In genomic region chr9:105054488-105054887, GRCh38 we compare ENCODE assay signal across 10 cellular contexts.
DNase-seq lines count a peak whose midpoint lies in the region; ATAC-seq, FAIRE-seq and TF ChIP-seq lines count a peak whose summit lies in the region.
"Had no signal": no experiment of that assay in that cellular context is flagged by ENCODE, and none has a peak within 500 bp of the region (broad histone marks: within the 10 kb centered on the region; RNA-seq: fewer than 3 reads in every experiment).

No MANE protein-coding gene starts in this region.

- peak; percentile 37 for FAIRE-seq in endothelial cell of umbilical vein (lab: Jason Lieb, UNC)

- H3F3A ChIP-seq in PC-9 (ENCODE audit: insufficient read depth, low read depth) = peaks cover 20% of the 10 kb centered on the region

- H3K4me3 Mint-ChIP-seq in osteocyte (ENCODE audit: unreplicated experiment) = no peak overlapping the region
- H3K4me3 Mint-ChIP-seq in CD4-positive, alpha-beta T cell = no peak overlapping the region

- peak overlapping the region; percentile 80 for H3K27ac ChIP-seq in PC-9
- no peak overlapping the region for H3K27ac ChIP-seq in endothelial cell of umbilical vein (ENCODE audit: insufficient read depth, low read depth, low read length)
- no peak overlapping the region for H3K27ac ChIP-seq in caudate nucleus (ENCODE audit: low read depth, low read length)
- no peak overlapping the region for H3K27ac ChIP-seq in CD4-positive, alpha-beta T cell (ENCODE audit: low read depth, low read length)
- H3K27ac ChIP-seq: SK-N-MC had no signal

- H3K4me1 Mint-ChIP-seq in osteocyte (ENCODE audit: unreplicated experiment) = peaks cover 23% of the 10 kb centered on the region
- peaks cover 38% of the 10 kb centered on the region for H3K4me1 Mint-ChIP-seq in CD4-positive, alpha-beta T cell (ENCODE audit: low read depth)

- POLR2A ChIA-PET in PC-9 (lab: Charles Lee; ENCODE audit: unreplicated experiment) = interaction anchor here (0.6 to 0.7 kb wide), 2 partner anchors 9 to 63 kb away, joined by 4 to 6 read pairs; no protein-coding TSS in a partner anchor
- POLR2A ChIA-PET in endothelial cell of umbilical vein (lab: Charles Lee) = no interaction called here
- POLR2A ChIA-PET in CD4-positive, alpha-beta T cell (lab: Charles Lee) = no interaction called here

- H3K4me3 ChIP-seq in PC-9 = no peak overlapping the region
- H3K4me3 ChIP-seq in endothelial cell of umbilical vein (replicated peaks in 1 of 3; ENCODE audit: insufficient read depth in 1 of 3, low read depth in 1 of 3, low read length in 3 of 3) = no peak overlapping the region
- H3K4me3 ChIP-seq: SK-N-MC had no signal

- H3K4me2 ChIP-seq in PC-9 (peak overlapping the region; percentile 51), endothelial cell of umbilical vein (ENCODE audit: insufficient read depth, low read length) (no peak overlapping the region)

- H3K27ac Mint-ChIP-seq in osteocyte (ENCODE audit: unreplicated experiment) = peak overlapping the region; percentile 92
- H3K27ac Mint-ChIP-seq in CD4-positive, alpha-beta T cell = no peak overlapping the region

- H3K9me3 Mint-ChIP-seq in osteocyte (ENCODE audit: unreplicated experiment) = no peaks in the 10 kb centered on the region
- H3K9me3 Mint-ChIP-seq in CD4-positive, alpha-beta T cell = no peaks in the 10 kb centered on the region

- H2AFZ ChIP-seq in PC-9 (no peak overlapping the region), endothelial cell of umbilical vein (ENCODE audit: low read depth, low read length) (no peak overlapping the region)

- H3K9me1 ChIP-seq in endothelial cell of umbilical vein (replicated peaks; ENCODE audit: control insufficient read depth, extremely low read depth, insufficient read depth, low read length) = no peaks in the 10 kb centered on the region

- H3K4me1 ChIP-seq in PC-9 (replicated peaks; ENCODE audit: insufficient read depth) (peaks cover 55% of the 10 kb centered on the region), endothelial cell of umbilical vein (ENCODE audit: control insufficient read depth, extremely low read depth, insufficient read depth, low read length) (no peaks in the 10 kb centered on the region)

- H3K9me3 ChIP-seq in PC-9 (ENCODE audit: insufficient read depth, low read depth) = no peaks in the 10 kb centered on the region
- H3K9me3 ChIP-seq in endothelial cell of umbilical vein (replicated peaks; ENCODE audit: control insufficient read depth, insufficient read depth, low read length) = no peaks in the 10 kb centered on the region
- no peaks in the 10 kb centered on the region for H3K9me3 ChIP-seq in CD4-positive, alpha-beta T cell (ENCODE audit: control insufficient read depth, low read length)

- dilution Hi-C loops in endothelial cell of umbilical vein (cut with MboI; ENCODE audit: extremely low pct_ligation_motif_present, low sequenced_read_pairs) = no loop called here

- H3K27me3 Mint-ChIP-seq in osteocyte (ENCODE audit: unreplicated experiment) = no peaks in the 10 kb centered on the region
- H3K27me3 Mint-ChIP-seq in CD4-positive, alpha-beta T cell = no peaks in the 10 kb centered on the region

- H3K9ac ChIP-seq in endothelial cell of umbilical vein (replicated peaks; ENCODE audit: extremely low read depth, insufficient read depth, low read length) = no peak overlapping the region

- in situ Hi-C loops in GM13977 (cut with MboI; ENCODE audit: low pct_unique_long_range_greater_than_20kb, low sequenced_read_pairs, unreplicated experiment) = no loop called here

- ATAC-seq in CD4-positive, alpha-beta T cell (ENCODE audit: poor library complexity) = no peak

- BruUV-seq in PC-9 (replicated peaks; lab: Mats Ljungman, UMichigan) = no TSS peak
- no TSS peak for BruUV-seq in endothelial cell of umbilical vein (replicated peaks; lab: Mats Ljungman, UMichigan)

- no peaks in the 10 kb centered on the region for H3K36me3 Mint-ChIP-seq in osteocyte (ENCODE audit: unreplicated experiment)
- no peaks in the 10 kb centered on the region for H3K36me3 Mint-ChIP-seq in CD4-positive, alpha-beta T cell (ENCODE audit: low read depth)

- CTCF ChIA-PET in PC-9 (lab: Charles Lee) (no interaction called here), endothelial cell of umbilical vein (lab: Charles Lee) (no interaction called here)
- CTCF ChIA-PET in CD4-positive, alpha-beta T cell (lab: Charles Lee) = no interaction called here

- no peaks in the 10 kb centered on the region for H4K20me1 ChIP-seq in PC-9 (ENCODE audit: insufficient read depth)
- no peaks in the 10 kb centered on the region for H4K20me1 ChIP-seq in endothelial cell of umbilical vein (replicated peaks; ENCODE audit: control insufficient read depth, extremely low read depth, insufficient read depth, low read length)

- no peaks in the 10 kb centered on the region for H3K9me2 ChIP-seq in PC-9 (ENCODE audit: insufficient read depth)

- intact Hi-C loops in PC-9 (cut with micrococcal nuclease; ENCODE audit: unreplicated experiment) = loop anchor here (2.0 kb wide), 1 partner anchor 128 kb away; no protein-coding TSS in a partner anchor
- intact Hi-C loops in endothelial cell of umbilical vein (cut with micrococcal nuclease) = no loop called here
- intact Hi-C loops in CD4-positive, alpha-beta T cell (cut with DNase I, micrococcal nuclease) = loop anchor here in 1 of 2 experiments (5.0 kb wide), 1 partner anchor 73 kb away; no protein-coding TSS in a partner anchor

- DNase-seq in Daoy (ENCODE audit: low read depth) (peak; percentile 62), PC-9 (peak in 1 of 2 experiments; percentile 64), endothelial cell of umbilical vein (ENCODE audit: low read depth, low spot score) (no peak), osteocyte (ENCODE audit: extremely low spot score, unreplicated experiment) (no peak), hippocampal formation (lab: John Stamatoyannopoulos, UW) (no peak), caudate nucleus (lab: John Stamatoyannopoulos, UW) (no peak), GM13977 (ENCODE audit: low spot score) (no peak)
- no peak for DNase-seq in CD4-positive, alpha-beta T cell
- DNase-seq: central memory CD4-positive, alpha-beta T cell had no signal

- no peaks in the 10 kb centered on the region for H3K27me3 ChIP-seq in PC-9 (ENCODE audit: insufficient read depth, low read depth)
- H3K27me3 ChIP-seq in endothelial cell of umbilical vein (ENCODE audit: control insufficient read depth in 2 of 2, insufficient read depth in 2 of 2, low read length in 2 of 2) = no peaks in the 10 kb centered on the region
- H3K27me3 ChIP-seq in CD4-positive, alpha-beta T cell (ENCODE audit: control insufficient read depth, insufficient read depth, low read length) = no peaks in the 10 kb centered on the region

- TF ChIP-seq CTCF in PC-9 (conservative IDR thresholded peaks at IDR 0.05) (no peak), endothelial cell of umbilical vein (IDR thresholded peaks at IDR 0.05; ENCODE audit: extremely low read depth in 1 of 2, insufficient read depth in 1 of 2, low read depth in 1 of 2, low read length in 2 of 2) (no peak), osteocyte (IDR thresholded peaks at IDR 0.05) (no peak), GM13977 (IDR thresholded peaks at IDR 0.05; ENCODE audit: extremely low read depth, insufficient read depth, missing control alignments) (no peak)
- no peak for TF ChIP-seq CTCF in CD4-positive, alpha-beta T cell (IDR thresholded peaks at IDR 0.05)

- H3K36me3 ChIP-seq in PC-9 (ENCODE audit: low read depth) (no peaks in the 10 kb centered on the region), endothelial cell of umbilical vein (ENCODE audit: control insufficient read depth in 2 of 2, extremely low read depth in 1 of 2, insufficient read depth in 2 of 2, low read length in 2 of 2) (no peaks in the 10 kb centered on the region)

- H3K79me2 ChIP-seq in PC-9 (ENCODE audit: low read depth) = no peaks in the 10 kb centered on the region
- H3K79me2 ChIP-seq in endothelial cell of umbilical vein (ENCODE audit: control insufficient read depth, insufficient read depth, low read length) = no peaks in the 10 kb centered on the region

- TF ChIP-seq POLR2A in endothelial cell of umbilical vein (IDR thresholded peaks at IDR 0.05; ENCODE audit: low read depth, low read length) = no peak

TF ChIP-seq in endothelial cell of umbilical vein, 7 proteins besides CTCF, POLR2A, EP300 and RAD21:
- TF ChIP-seq FOS (IDR thresholded peaks at IDR 0.05; ENCODE audit: borderline replicate concordance, insufficient read depth, low read length) = no peak
- TF ChIP-seq, protein P1, sequence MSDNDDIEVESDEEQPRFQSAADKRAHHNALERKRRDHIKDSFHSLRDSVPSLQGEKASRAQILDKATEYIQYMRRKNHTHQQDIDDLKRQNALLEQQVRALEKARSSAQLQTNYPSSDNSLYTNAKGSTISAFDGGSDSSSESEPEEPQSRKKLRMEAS (IDR thresholded peaks at IDR 0.05; ENCODE audit: insufficient read depth, insufficient read length) = no peak
- TF ChIP-seq GATA2 (IDR thresholded peaks at IDR 0.05; ENCODE audit: insufficient read depth, insufficient read length, low read depth, low read length) = no peak
- no peak for TF ChIP-seq JUN (IDR thresholded peaks at IDR 0.05; ENCODE audit: borderline replicate concordance, insufficient read depth, insufficient read length, low read depth)
- no peak for TF ChIP-seq EZH2 (IDR thresholded peaks at IDR 0.05; ENCODE audit: borderline replicate concordance, low read depth, low read length, severe bottlenecking)
- no peak for TF ChIP-seq MYC (IDR thresholded peaks at IDR 0.05; ENCODE audit: low read depth, low read length)
- no peak for TF ChIP-seq POLR2AphosphoS5 (IDR thresholded peaks at IDR 0.05; ENCODE audit: insufficient read depth, low read depth, low read length)
